In genomic region chr16:8299635-8300034, GRCh38 we compare ENCODE assay signal across 30 cellular contexts.
"Had no signal": no experiment of that assay in that cellular context is flagged by ENCODE, and none has a peak within 500 bp of the region (broad histone marks: within the 10 kb centered on the region; RNA-seq: fewer than 3 reads in every experiment).

No MANE protein-coding gene starts in this region.

- DNase-seq: colonic mucosa; cortex of kidney; dermis blood vessel endothelial cell; dorsolateral prefrontal cortex; effector CD4-positive, alpha-beta T cell; effector CD8-positive, alpha-beta T cell; effector memory CD4-positive, alpha-beta T cell; effector memory CD8-positive, alpha-beta T cell; endodermal cell; erythroblast; esophagus squamous epithelium; foreskin fibroblast; foreskin keratinocyte; foreskin melanocyte; gastrocnemius medialis; glutamatergic neuron; head of caudate nucleus; heart left ventricle; heart right ventricle had no signal

- H3K4me1 Mint-ChIP-seq: endodermal cell had no signal

- H3K27ac Mint-ChIP-seq: dendritic cell treated with granulocyte-macrophage colony-stimulating factor and Interleukin-4, amounts not matched to agents 40 ng/mL and 50 ng/mL, for 4 days; effector memory CD8-positive, alpha-beta T cell; endodermal cell had no signal

- H3K27me3 Mint-ChIP-seq: dendritic cell treated with granulocyte-macrophage colony-stimulating factor and Interleukin-4, amounts not matched to agents 40 ng/mL and 50 ng/mL, for 4 days; effector memory CD8-positive, alpha-beta T cell had no signal

- H3K4me3 ChIP-seq: colonic mucosa, coronary artery, dorsolateral prefrontal cortex, esophagus muscularis mucosa, esophagus squamous epithelium, gastrocnemius medialis, gastroesophageal sphincter, heart left ventricle, heart right ventricle, hepatocyte had no signal

- H3K4me1 ChIP-seq: colonic mucosa, esophagus muscularis mucosa, esophagus squamous epithelium, foreskin keratinocyte, gastrocnemius medialis, gastroesophageal sphincter, heart left ventricle, heart right ventricle had no signal

- ATAC-seq: effector memory CD8-positive, alpha-beta T cell; esophagus mucosa; foreskin keratinocyte; gastrocnemius medialis; gastroesophageal sphincter; heart left ventricle; heart right ventricle had no signal

- H3K9me3 Mint-ChIP-seq: endodermal cell had no signal

- H3K4me3 Mint-ChIP-seq: dendritic cell treated with granulocyte-macrophage colony-stimulating factor and Interleukin-4, amounts not matched to agents 40 ng/mL and 50 ng/mL, for 4 days; effector memory CD8-positive, alpha-beta T cell; endodermal cell had no signal

- H3K4me2 ChIP-seq: hepatocyte had no signal

- H3K9me3 ChIP-seq: colonic mucosa, esophagus squamous epithelium, gastrocnemius medialis, gastroesophageal sphincter, heart left ventricle had no signal

- FAIRE-seq: colon, endometrium, endothelial cell of umbilical vein, frontal cortex had no signal

- H3K36me3 ChIP-seq: colonic mucosa, esophagus muscularis mucosa, esophagus squamous epithelium, gastrocnemius medialis, gastroesophageal sphincter, heart left ventricle, heart right ventricle had no signal

- H2AFZ ChIP-seq: hepatocyte had no signal

- H3K27me3 ChIP-seq: colonic mucosa, esophagus muscularis mucosa, esophagus squamous epithelium, foreskin keratinocyte, gastrocnemius medialis, gastroesophageal sphincter, heart left ventricle, heart right ventricle, hepatocyte had no signal

- H3K79me2 ChIP-seq: hepatocyte had no signal

- H3K27ac ChIP-seq: colonic mucosa, coronary artery, dorsolateral prefrontal cortex, epithelial cell of prostate, esophagus muscularis mucosa, esophagus squamous epithelium, foreskin keratinocyte, gastrocnemius medialis, gastroesophageal sphincter, heart left ventricle, heart right ventricle, hepatocyte had no signal
